ENCODE assay signal across 12 cellular contexts in the genomic region with DNA sequence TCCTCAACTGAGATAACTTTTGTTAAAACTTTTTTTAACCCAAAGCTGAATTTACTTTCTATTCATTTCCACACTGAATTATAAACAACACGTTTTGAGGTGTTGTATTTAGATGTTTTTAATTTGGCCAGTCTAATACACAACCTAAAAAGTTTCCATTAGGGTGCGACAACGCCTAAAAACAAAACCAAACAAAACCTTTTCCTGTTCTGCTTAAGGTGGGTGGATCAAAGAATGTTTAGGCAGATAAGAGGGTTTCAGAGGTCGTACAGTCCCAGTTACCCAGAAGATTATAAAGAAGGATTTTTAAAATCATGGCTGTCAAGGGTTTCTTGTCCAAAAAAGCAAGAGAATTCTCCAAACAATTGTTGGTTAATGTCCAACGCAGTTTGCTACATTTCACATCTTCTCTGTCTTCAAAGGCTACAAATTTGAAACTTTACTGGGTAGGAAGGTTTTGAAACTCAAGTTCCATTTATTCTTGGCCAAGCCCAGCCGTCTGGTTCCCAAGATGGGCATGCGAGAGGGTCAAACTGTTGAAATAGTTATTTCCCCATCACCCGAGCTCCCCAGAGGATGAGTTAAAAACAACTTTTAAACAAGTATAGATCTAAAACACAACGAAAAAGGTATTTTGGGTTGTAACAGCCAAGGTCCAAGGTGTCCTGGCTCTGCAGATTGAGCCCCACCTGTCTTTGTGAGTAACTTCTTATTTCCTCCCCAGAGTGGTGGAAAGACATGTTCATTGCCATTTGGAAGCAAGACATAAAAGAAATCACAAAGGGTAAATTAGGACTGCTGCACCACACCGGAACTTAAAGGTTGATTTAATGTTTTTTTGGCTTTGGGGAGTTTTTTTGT.
A peak's percentile ranks its signal among the peaks of the same experiment; 100 is the strongest.
DNase-seq lines count a peak whose midpoint lies in the region; ATAC-seq and TF ChIP-seq lines count a peak whose summit lies in the region.
"Had no signal": no experiment of that assay in that cellular context is flagged by ENCODE, and none has a peak within 500 bp of the region (broad histone marks: within the 10 kb centered on the region; RNA-seq: fewer than 3 reads in every experiment).

No MANE protein-coding gene starts in this region.

- H3K4me2 ChIP-seq in BLaER1 treated with 17β-estradiol and CSF1 and Interleukin-3, amounts not matched to agents 10 nM and 100 nM = peak overlapping the region; percentile 57 to 87 (median 73)

- H3K9ac ChIP-seq in BLaER1 treated with 17β-estradiol and CSF1 and Interleukin-3, amounts not matched to agents 10 nM and 100 nM = peak overlapping the region in 8 of 11 experiments; percentile 27 to 73 (median 61); a peak in 14 of 22 replicates

- no peaks in the 10 kb centered on the region for H3K27me3 Mint-ChIP-seq in activated CD8-positive, alpha-beta T cell treated with anti-CD3 and anti-CD28 coated beads, Interleukin-2, amount 10 ng/mL, durations not matched to agents 7 days and 5 days (ENCODE audit: low read depth)

- no peaks in the 10 kb centered on the region for H3K36me3 Mint-ChIP-seq in activated CD8-positive, alpha-beta T cell treated with anti-CD3 and anti-CD28 coated beads, Interleukin-2, amount 10 ng/mL, durations not matched to agents 7 days and 5 days (ENCODE audit: low read depth)

- H3K27ac Mint-ChIP-seq in activated CD8-positive, alpha-beta T cell treated with anti-CD3 and anti-CD28 coated beads, Interleukin-2, amount 10 ng/mL, durations not matched to agents 7 days and 5 days = peak overlapping the region; percentile 20

- H3K27ac ChIP-seq in BLaER1 treated with 17β-estradiol and CSF1 and Interleukin-3, amounts not matched to agents 10 nM and 100 nM = peak overlapping the region; percentile 36 to 94 (median 79); a peak in 20 of 22 replicates
- H3K27ac ChIP-seq: esophagus muscularis mucosa had no signal

- DNase-seq in activated CD8-positive, alpha-beta T cell treated with anti-CD3 and anti-CD28 coated beads, Interleukin-2, amount 10 ng/mL, durations not matched to agents 7 days and 5 days = no peak
- DNase-seq in cerebellar nuclear complex (lab: John Stamatoyannopoulos, UW) (no peak), NCI-H146 (lab: John Stamatoyannopoulos, UW) (no peak), OCI-M2 (lab: John Stamatoyannopoulos, UW; ENCODE audit: unreplicated experiment) (no peak)
- DNase-seq: C1 segment of cervical spinal cord, GDM1, NCI-H2171 treated with DMSO at 0.1 percent for 48 hours had no signal

- H3K4me3 Mint-ChIP-seq in activated CD8-positive, alpha-beta T cell treated with anti-CD3 and anti-CD28 coated beads, Interleukin-2, amount 10 ng/mL, durations not matched to agents 7 days and 5 days = no peak overlapping the region

- H3K4me1 ChIP-seq in BLaER1 treated with 17β-estradiol and CSF1 and Interleukin-3, amounts not matched to agents 10 nM and 100 nM = peaks cover 86 to 100% (median 97%) of the 10 kb centered on the region in 10 experiments

- peak overlapping the region in 2 of 10 experiments; percentile 3 to 10; a peak in 2 of 20 replicates for H3K4me3 ChIP-seq in BLaER1 treated with 17β-estradiol and CSF1 and Interleukin-3, amounts not matched to agents 10 nM and 100 nM
- H3K4me3 ChIP-seq: esophagus muscularis mucosa had no signal

- H4K20me1 ChIP-seq in BLaER1 treated with 17β-estradiol and CSF1 and Interleukin-3, amounts not matched to agents 10 nM and 100 nM = no peaks in the 10 kb centered on the region

- POLR2A ChIA-PET in activated CD8-positive, alpha-beta T cell treated with anti-CD3 and anti-CD28 coated beads, Interleukin-2, amount 10 ng/mL, durations not matched to agents 7 days and 5 days (lab: Charles Lee) = no interaction called here

- H3K36me3 ChIP-seq in BLaER1 treated with 17β-estradiol and CSF1 and Interleukin-3, amounts not matched to agents 10 nM and 100 nM = no peaks in the 10 kb centered on the region
- H3K36me3 ChIP-seq: esophagus muscularis mucosa had no signal

- TF ChIP-seq POLR2A in GM18505 (IDR thresholded peaks at IDR 0.05; ENCODE audit: borderline replicate concordance, extremely low read depth, insufficient read depth, insufficient read length) = no peak

- CTCF ChIA-PET in activated CD8-positive, alpha-beta T cell treated with anti-CD3 and anti-CD28 coated beads, Interleukin-2, amount 10 ng/mL, durations not matched to agents 7 days and 5 days (lab: Charles Lee) = interaction anchor here (0.6 to 1.6 kb wide), 3 partner anchors 27 to 421 kb away, joined by 3 to 5 read pairs (median 3); no protein-coding TSS in a partner anchor

- ATAC-seq in GM18505 (IDR thresholded peaks at IDR 0.05; ENCODE audit: unreplicated experiment) (peak; percentile 65), HG03095 (IDR thresholded peaks at IDR 0.05; ENCODE audit: unreplicated experiment) (peak; percentile 49), HG03139 (IDR thresholded peaks at IDR 0.05; ENCODE audit: unreplicated experiment) (no peak)
- ATAC-seq in activated CD8-positive, alpha-beta T cell treated with anti-CD3 and anti-CD28 coated beads, Interleukin-2, amount 10 ng/mL, durations not matched to agents 7 days and 5 days = peak; percentile 74

- H3K4me1 Mint-ChIP-seq in activated CD8-positive, alpha-beta T cell treated with anti-CD3 and anti-CD28 coated beads, Interleukin-2, amount 10 ng/mL, durations not matched to agents 7 days and 5 days (ENCODE audit: low read depth) = peaks cover 47% of the 10 kb centered on the region

- H3K9me3 Mint-ChIP-seq in activated CD8-positive, alpha-beta T cell treated with anti-CD3 and anti-CD28 coated beads, Interleukin-2, amount 10 ng/mL, durations not matched to agents 7 days and 5 days (ENCODE audit: insufficient read depth) = no peaks in the 10 kb centered on the region

- peaks cover 0 to 7% (median 0%) of the 10 kb centered on the region in 11 experiments; a peak in 4 of 22 replicates for H3K9me3 ChIP-seq in BLaER1 treated with 17β-estradiol and CSF1 and Interleukin-3, amounts not matched to agents 10 nM and 100 nM (replicated peaks in 1 of 11)
- H3K9me3 ChIP-seq: esophagus muscularis mucosa had no signal

- H3K27me3 ChIP-seq in BLaER1 treated with 17β-estradiol and CSF1 and Interleukin-3, amounts not matched to agents 10 nM and 100 nM = no peaks in the 10 kb centered on the region
- H3K27me3 ChIP-seq: esophagus muscularis mucosa had no signal
